In genomic region chr7:105011771-105012502, GRCh38 we compare ENCODE assay signal across 8 cellular contexts. TPM values are rescaled to one million over a fixed set of nuclear protein-coding genes. Genes with fewer than 3 reads are reported as not detected.
DNase-seq lines count a peak whose midpoint lies in the region; ATAC-seq and TF ChIP-seq lines count a peak whose summit lies in the region.

No MANE protein-coding gene starts in this region.

- H3K79me2 ChIP-seq in HCT116 (ENCODE audit: insufficient read depth, low read length): peaks cover 29% of the 10 kb centered on the region

- peaks cover 3% of the 10 kb centered on the region for H3K27me3 Mint-ChIP-seq in nephron (ENCODE audit: low read depth)

- H3K9ac ChIP-seq in HCT116 (ENCODE audit: low read length): peak overlapping the region; percentile 96

- intact Hi-C loops in HCT116 (cut with micrococcal nuclease): loop anchor here (2.0 kb wide), 1 partner anchor 67 kb away; no protein-coding TSS in a partner anchor

- CTCF ChIA-PET in HCT116 (lab: Charles Lee): no interaction called here

- H3K27ac Mint-ChIP-seq in nephron: peak overlapping the region; percentile 100

- peak overlapping the region; percentile 84 for H3K4me2 ChIP-seq in HCT116 (ENCODE audit: low read length)

- H3K27ac ChIP-seq in HCT116 (ENCODE audit: low read depth, low read length): peak overlapping the region; percentile 98
- H3K27ac ChIP-seq in effector memory CD4-positive, alpha-beta T cell (ENCODE audit: insufficient read depth, low read length, poor library complexity, severe bottlenecking): peak overlapping the region; percentile 100

- BruUV-seq in HCT116 (replicated peaks; lab: Mats Ljungman, UMichigan): TSS peak; percentile 47

- no peak for TF ChIP-seq RAD21 in HCT116 (IDR thresholded peaks at IDR 0.05; ENCODE audit: low read depth)

- H3K9me3 Mint-ChIP-seq in nephron: no peaks in the 10 kb centered on the region

- TF ChIP-seq CTCF in HCT116 (IDR thresholded peaks at IDR 0.05 in 2 of 3, conservative IDR thresholded peaks at IDR 0.05 in 1 of 3; ENCODE audit: borderline replicate concordance in 1 of 3, insufficient read depth in 1 of 3, low read depth in 2 of 3, low read length in 2 of 3) (no peak), WI38 (IDR thresholded peaks at IDR 0.05; ENCODE audit: low read depth, low read length) (no peak), nephron (IDR thresholded peaks at IDR 0.05; ENCODE audit: unreplicated experiment in 3 of 3) (no peak)

- no peak for TF ChIP-seq POLR2A in HCT116 (IDR thresholded peaks at IDR 0.05; ENCODE audit: borderline replicate concordance, extremely low read depth, insufficient read depth, insufficient read length)

- H3K4me3 Mint-ChIP-seq in nephron: peak overlapping the region; percentile 93 to 99 (median 98)

- no peaks in the 10 kb centered on the region for H3K9me2 ChIP-seq in HCT116 (ENCODE audit: insufficient read depth)

- peaks cover 16 to 51% of the 10 kb centered on the region in 2 experiments; a peak in 3 of 4 replicates for H3K4me1 ChIP-seq in HCT116 (ENCODE audit: control insufficient read depth in 1 of 2, insufficient read depth in 2 of 2, low read length in 2 of 2)
- peaks cover 13% of the 10 kb centered on the region for H3K4me1 ChIP-seq in effector memory CD4-positive, alpha-beta T cell (ENCODE audit: control insufficient read depth, insufficient read depth, low read length, poor library complexity, severe bottlenecking)

- peaks cover 34% of the 10 kb centered on the region for H3K4me1 Mint-ChIP-seq in nephron

- no peaks in the 10 kb centered on the region for H3K36me3 ChIP-seq in HCT116 (ENCODE audit: control insufficient read depth in 1 of 2, insufficient read depth in 2 of 2, low read length in 2 of 2)
- H3K36me3 ChIP-seq in effector memory CD4-positive, alpha-beta T cell (ENCODE audit: control insufficient read depth, insufficient read depth, low read length): no peaks in the 10 kb centered on the region

- ATAC-seq in HCT116 (peak; percentile 8), GM19395 (IDR thresholded peaks at IDR 0.05; ENCODE audit: unreplicated experiment) (no peak)

- H3K4me3 ChIP-seq in HCT116 (replicated peaks in 1 of 2; ENCODE audit: low read depth in 1 of 2, low read length in 2 of 2) (peak overlapping the region; percentile 89 to 95), WI38 (ENCODE audit: low read depth, low read length) (peak overlapping the region; percentile 95)
- H3K4me3 ChIP-seq in effector memory CD4-positive, alpha-beta T cell (ENCODE audit: insufficient read depth, low read depth, low read length, poor library complexity, severe bottlenecking): peak overlapping the region; percentile 99

- peaks cover 4% of the 10 kb centered on the region; the same call in 1 of the 2 replicates for H4K20me1 ChIP-seq in HCT116 (ENCODE audit: insufficient read depth)

- peaks cover 12% of the 10 kb centered on the region for H3K36me3 Mint-ChIP-seq in nephron (ENCODE audit: low read depth)

- DNase-seq in HCT116 (ENCODE audit: low read depth, low spot score) (no peak), pons (ENCODE audit: low spot score) (no peak), hippocampal formation (lab: John Stamatoyannopoulos, UW) (no peak), cortex of kidney (lab: John Stamatoyannopoulos, UW) (no peak)
- DNase-seq in effector memory CD4-positive, alpha-beta T cell: peak in 2 of 3 donors; percentile 8 to 21

- RAD21 ChIA-PET in HCT116 (lab: Charles Lee; ENCODE audit: low non-redundant PET in 1 of 2, low total read pairs in 2 of 2, uncharacterized antibody in 2 of 2, unreplicated experiment in 2 of 2): no interaction called here

- POLR2A ChIA-PET in HCT116 (lab: Charles Lee): no interaction called here

- H3K9me3 ChIP-seq in HCT116 (ENCODE audit: control insufficient read depth in 1 of 2, insufficient read depth in 1 of 2, low read depth in 1 of 2, low read length in 2 of 2): no peaks in the 10 kb centered on the region
- H3K9me3 ChIP-seq in effector memory CD4-positive, alpha-beta T cell (ENCODE audit: control insufficient read depth, low read length): no peaks in the 10 kb centered on the region

- no peaks in the 10 kb centered on the region for H3K27me3 ChIP-seq in HCT116 (ENCODE audit: insufficient read depth, low read length)
- H3K27me3 ChIP-seq in effector memory CD4-positive, alpha-beta T cell (replicated peaks; ENCODE audit: control insufficient read depth, insufficient read depth, low read length, poor library complexity, severe bottlenecking): no peaks in the 10 kb centered on the region

- H2AFZ ChIP-seq in HCT116 (ENCODE audit: low read depth, low read length, poor library complexity, severe bottlenecking): no peak overlapping the region

TF ChIP-seq in HCT116, 20 proteins besides CTCF, POLR2A, EP300 and RAD21:
- TF ChIP-seq ZNF274 (IDR thresholded peaks at IDR 0.05; ENCODE audit: low read depth, low read length) (no peak), ZFX (IDR thresholded peaks at IDR 0.05) (peak; percentile 86; the same call in 1 of the 2 replicates)

RNA-seq across cellular contexts. Expression of gene KMT2E, which starts 2.1 kb away (rescaled TPM):
- 39.8 TPM for total RNA-seq in HCT116 (2021; ENCODE audit: unreplicated experiment)
- polyA plus RNA-seq in HCT116 (2012): 26.8 and 32.2 TPM in 2 replicates

Comparison
In these comparisons a context has a peak if more than half of its experiments do, and no peak if none do; other contexts are left out.
1. DNase-seq: peak in effector memory CD4-positive, alpha-beta T cell (2 of 3); none in HCT116 (single experiment), pons (single experiment), hippocampal formation (0 of 2) and cortex of kidney (single experiment).
2. Peak in every context shown above with its lines, with median percentiles within 50 percentile points of each other: H3K4me3 ChIP-seq.